Comparison of ENCODE assay signal across 29 cellular contexts in genomic region chr13:33022986-33023385, GRCh38. TPM values are rescaled to one million over a fixed set of nuclear protein-coding genes. Genes with fewer than 3 reads are reported as not detected.
DNase-seq lines count a peak whose midpoint lies in the region; ATAC-seq and TF ChIP-seq lines count a peak whose summit lies in the region.
"Had no signal": no experiment of that assay in that cellular context is flagged by ENCODE, and none has a peak within 500 bp of the region (broad histone marks: within the 10 kb centered on the region; RNA-seq: fewer than 3 reads in every experiment).

No MANE protein-coding gene starts in this region.

- CTCF ChIA-PET in SK-N-SH (lab: Yijun Ruan, JAX), result interaction anchor here (0.6 to 1.0 kb wide), 3 partner anchors 70 to 433 kb away, joined by 3 read pairs; no protein-coding TSS in a partner anchor

- no peaks in the 10 kb centered on the region for H3K4me1 Mint-ChIP-seq in activated CD4-positive, alpha-beta T cell treated with anti-CD3 and anti-CD28 coated beads, Interleukin-2, amount 10 ng/mL, durations not matched to agents 24 days and 14 days
- H3K4me1 Mint-ChIP-seq in naive thymus-derived CD8-positive, alpha-beta T cell, result peaks cover 0 to 2% (median 0%) of the 10 kb centered on the region in 4 donors
- H3K4me1 Mint-ChIP-seq: CD4-positive, alpha-beta memory T cell; CD4-positive, CD25-positive, alpha-beta regulatory T cell had no signal

- H3K4me3 ChIP-seq in SK-N-SH (ENCODE audit: low read depth in 2 of 2, low read length in 1 of 2), result no peak overlapping the region
- H3K4me3 ChIP-seq: A549, BLaER1, GM12878 had no signal

- POLR2A ChIA-PET in SK-N-SH (lab: Yijun Ruan, JAX), result interaction anchor here (1.3 kb wide), 1 partner anchor 76 kb away, joined by 3 read pairs; no protein-coding TSS in a partner anchor
- POLR2A ChIA-PET in naive thymus-derived CD8-positive, alpha-beta T cell (lab: Charles Lee), result no interaction called here

- ATAC-seq in naive thymus-derived CD8-positive, alpha-beta T cell, result no peak
- ATAC-seq: A549, GM12878 had no signal

- TF ChIP-seq RAD21 in SK-N-SH (IDR thresholded peaks at IDR 0.05; ENCODE audit: low read length), result peak; percentile 46

- no peak overlapping the region for H3K4me2 ChIP-seq in SK-N-SH
- H3K4me2 ChIP-seq: A549, BLaER1 had no signal

- H3K27ac ChIP-seq in SK-N-SH (ENCODE audit: low read depth in 2 of 2, low read length in 1 of 2) (peak overlapping the region in 1 of 2 experiments; percentile 47; a peak in 1 of 4 replicates), VCaP (peak overlapping the region; percentile 17)
- H3K27ac ChIP-seq: 22Rv1, A549, BLaER1 had no signal

- H3K9ac ChIP-seq in SK-N-SH, result no peak overlapping the region
- H3K9ac ChIP-seq: BLaER1 had no signal

- H3K4me1 ChIP-seq in SK-N-SH (ENCODE audit: control insufficient read depth in 1 of 2, insufficient read depth in 2 of 2, low read depth in 1 of 2, low read length in 1 of 2), result peaks cover 0 to 7% of the 10 kb centered on the region in 2 experiments; a peak in 2 of 4 replicates
- H3K4me1 ChIP-seq: A549, BE2C, BLaER1 had no signal

- H3K27ac Mint-ChIP-seq in activated CD4-positive, alpha-beta T cell treated with anti-CD3 and anti-CD28 coated beads, Interleukin-2, amount 10 ng/mL, durations not matched to agents 24 days and 14 days, result no peak overlapping the region
- H3K27ac Mint-ChIP-seq in naive thymus-derived CD8-positive, alpha-beta T cell, result no peak overlapping the region
- H3K27ac Mint-ChIP-seq: CD14-positive monocyte; CD4-positive, alpha-beta memory T cell; CD4-positive, CD25-positive, alpha-beta regulatory T cell; CD8-positive, alpha-beta memory T cell had no signal

- DNase-seq in activated CD4-positive, alpha-beta T cell treated with anti-CD3 and anti-CD28 coated beads, Interleukin-2, amount 10 ng/mL, durations not matched to agents 24 days and 14 days, result peak; percentile 30
- DNase-seq in activated CD4-positive, alpha-beta T cell treated with anti-CD3 and anti-CD28 coated beads for 4 hours, result no peak
- DNase-seq in SK-N-SH (peak; percentile 70), Ammon's horn (ENCODE audit: low spot score) (no peak), germinal center (ENCODE audit: low spot score) (no peak)
- DNase-seq in naive thymus-derived CD8-positive, alpha-beta T cell, result no peak
- DNase-seq: AML-193; BE2C; C1 segment of cervical spinal cord; CD4-positive, alpha-beta memory T cell; CD4-positive, CD25-positive, alpha-beta regulatory T cell; CD8-positive, alpha-beta memory T cell; COR-L47; DMS 273 treated with DMSO at 0.1 percent for 48 hours; DMS153; DMS53; DMS79; DND-41; EL; GDM1 had no signal

- H3F3A ChIP-seq in SK-N-SH (replicated peaks; ENCODE audit: insufficient read depth), result no peaks in the 10 kb centered on the region

- TF ChIP-seq EP300 in SK-N-SH (IDR thresholded peaks at IDR 0.05; ENCODE audit: borderline replicate concordance in 1 of 2, low read depth in 1 of 2, low read length in 1 of 2), result peak in 1 of 2 experiments; percentile 93; a peak in 2 of 4 replicates

- H3K27me3 ChIP-seq in SK-N-SH (ENCODE audit: insufficient read depth), result peaks cover 26% of the 10 kb centered on the region; the same call in 1 of the 2 replicates
- H3K27me3 ChIP-seq: BE2C, BLaER1 had no signal

- no peaks in the 10 kb centered on the region for H3K9me2 ChIP-seq in SK-N-SH

- intact Hi-C loops in activated CD4-positive, alpha-beta T cell treated with anti-CD3 and anti-CD28 coated beads, Interleukin-2, amount 10 ng/mL, durations not matched to agents 24 days and 14 days (cut with micrococcal nuclease), result no loop called here

- H3K27me3 Mint-ChIP-seq in activated CD4-positive, alpha-beta T cell treated with anti-CD3 and anti-CD28 coated beads, Interleukin-2, amount 10 ng/mL, durations not matched to agents 24 days and 14 days, result peaks cover 33% of the 10 kb centered on the region
- peaks cover 38 to 71% (median 40%) of the 10 kb centered on the region in 5 donors for H3K27me3 Mint-ChIP-seq in naive thymus-derived CD8-positive, alpha-beta T cell

- no peaks in the 10 kb centered on the region for H3K9me3 ChIP-seq in SK-N-SH
- H3K9me3 ChIP-seq: A549, BE2C, BLaER1 had no signal

- no peak overlapping the region for H2AFZ ChIP-seq in SK-N-SH (ENCODE audit: low read depth)

- H3K36me3 Mint-ChIP-seq in activated CD4-positive, alpha-beta T cell treated with anti-CD3 and anti-CD28 coated beads, Interleukin-2, amount 10 ng/mL, durations not matched to agents 24 days and 14 days (ENCODE audit: low read depth), result no peaks in the 10 kb centered on the region
- H3K36me3 Mint-ChIP-seq in naive thymus-derived CD8-positive, alpha-beta T cell, result no peaks in the 10 kb centered on the region
- H3K36me3 Mint-ChIP-seq: CD14-positive monocyte; CD4-positive, alpha-beta memory T cell; CD4-positive, CD25-positive, alpha-beta regulatory T cell; CD8-positive, alpha-beta memory T cell had no signal

- H3K9me3 Mint-ChIP-seq in activated CD4-positive, alpha-beta T cell treated with anti-CD3 and anti-CD28 coated beads, Interleukin-2, amount 10 ng/mL, durations not matched to agents 24 days and 14 days, result no peaks in the 10 kb centered on the region
- no peaks in the 10 kb centered on the region for H3K9me3 Mint-ChIP-seq in naive thymus-derived CD8-positive, alpha-beta T cell
- H3K9me3 Mint-ChIP-seq: CD4-positive, alpha-beta memory T cell; CD8-positive, alpha-beta memory T cell had no signal

- WGBS in SK-N-SH (ENCODE audit: low lambda C conversion rate), result 11% methylated on average over 2 of the region's 2 CpGs

- H3K4me3 Mint-ChIP-seq in activated CD4-positive, alpha-beta T cell treated with anti-CD3 and anti-CD28 coated beads, Interleukin-2, amount 10 ng/mL, durations not matched to agents 24 days and 14 days, result no peak overlapping the region
- H3K4me3 Mint-ChIP-seq in naive thymus-derived CD8-positive, alpha-beta T cell, result no peak overlapping the region
- H3K4me3 Mint-ChIP-seq: CD14-positive monocyte; CD4-positive, alpha-beta memory T cell; CD4-positive, CD25-positive, alpha-beta regulatory T cell; CD8-positive, alpha-beta memory T cell had no signal

- H4K20me1 ChIP-seq in SK-N-SH (ENCODE audit: insufficient read depth), result no peaks in the 10 kb centered on the region
- H4K20me1 ChIP-seq: BLaER1 had no signal

- TF ChIP-seq CTCF in SK-N-SH (IDR thresholded peaks at IDR 0.05) (no peak), VCaP (conservative IDR thresholded peaks at IDR 0.05) (no peak)

- H3K79me2 ChIP-seq in SK-N-SH (ENCODE audit: insufficient read depth), result no peaks in the 10 kb centered on the region

- H3K36me3 ChIP-seq in SK-N-SH (replicated peaks in 1 of 2; ENCODE audit: control insufficient read depth in 1 of 2, insufficient read depth in 2 of 2, low read length in 1 of 2), result no peaks in the 10 kb centered on the region
- H3K36me3 ChIP-seq: BE2C, BLaER1 had no signal

TF ChIP-seq in SK-N-SH, 30 proteins besides CTCF, POLR2A, EP300 and RAD21:
- TF ChIP-seq SIN3A (IDR thresholded peaks at IDR 0.05; ENCODE audit: borderline replicate concordance, low read depth, low read length) (no peak), YY1 (IDR thresholded peaks at IDR 0.05; ENCODE audit: low read depth) (no peak), FOXJ3 (CRISPR knock-in tag; IDR thresholded peaks at IDR 0.05) (no peak), CHD2 (IDR thresholded peaks at IDR 0.05; ENCODE audit: low read length, partially characterized antibody) (peak; percentile 73), MXI1 (IDR thresholded peaks at IDR 0.05; ENCODE audit: low read depth, low read length) (peak; percentile 58; the same call in 1 of the 2 replicates), GATA2 (CRISPR knock-in tag; IDR thresholded peaks at IDR 0.05) (peak; percentile 89), NRF1 (IDR thresholded peaks at IDR 0.05; ENCODE audit: low read depth, low read length) (no peak), RCOR1 (IDR thresholded peaks at IDR 0.05; ENCODE audit: low read length) (peak; percentile 87), FOXM1 (IDR thresholded peaks at IDR 0.05; ENCODE audit: low read depth) (no peak)
TF ChIP-seq in SK-N-SH: peak in this region for 4.

RNA-seq across cellular contexts. Expression of gene KL, which starts 6.8 kb away (rescaled TPM):
- 0.59 and 0.75 TPM in 2 replicates for total RNA-seq in activated CD4-positive, alpha-beta T cell treated with anti-CD3 and anti-CD28 coated beads, Interleukin-2, amount 10 ng/mL, durations not matched to agents 24 days and 14 days
- 0.02 TPM in 2 replicates for polyA plus RNA-seq in SK-N-SH (2012; rRNA removed)
- polyA plus RNA-seq in SK-N-SH (2012; cell fraction: cytosol; rRNA removed), result under 0.01 TPM in 1 of 2 replicates, not detected in the other
- 0.02 TPM in 1 of 2 replicates, not detected in the other for polyA plus RNA-seq in SK-N-SH (2012; cell fraction: nucleus; rRNA removed)
- total RNA-seq in naive thymus-derived CD8-positive, alpha-beta T cell, result under 1 TPM; 0.25 to 0.29 TPM
- not detected for polyA plus RNA-seq in naive thymus-derived CD8-positive, alpha-beta T cell
- total RNA-seq: A172; CD4-positive, CD25-positive, alpha-beta regulatory T cell; Daoy; G401 had no signal
- polyA plus RNA-seq: CD4-positive, alpha-beta memory T cell; CD4-positive, CD25-positive, alpha-beta regulatory T cell; CD8-positive, alpha-beta memory T cell had no signal

Comparison
In these comparisons a context has a peak if more than half of its experiments do, and no peak if none do; other contexts are left out.
1. DNase-seq: peak in activated CD4-positive, alpha-beta T cell treated with anti-CD3 and anti-CD28 coated beads, Interleukin-2, amount 10 ng/mL, durations not matched to agents 24 days and 14 days (single experiment) and SK-N-SH (single experiment); none in activated CD4-positive, alpha-beta T cell treated with anti-CD3 and anti-CD28 coated beads for 4 hours (0 of 2), naive thymus-derived CD8-positive, alpha-beta T cell (0 of 10), Ammon's horn (single experiment) and germinal center (single experiment).